In genomic region chr3:123383101-123384053, GRCh38 we compare ENCODE assay signal across 12 cellular contexts.
A peak's percentile ranks its signal among the peaks of the same experiment; 100 is the strongest.
DNase-seq lines count a peak whose midpoint lies in the region; ATAC-seq and TF ChIP-seq lines count a peak whose summit lies in the region.
"Had no signal": no experiment of that assay in that cellular context is flagged by ENCODE, and none has a peak within 500 bp of the region (broad histone marks: within the 10 kb centered on the region; RNA-seq: fewer than 3 reads in every experiment).

No MANE protein-coding gene starts in this region.

- in situ Hi-C loops in G401 (cut with HindIII; ENCODE audit: low sequenced_read_pairs) = no loop called here

- H3K36me3 ChIP-seq in HCT116 (ENCODE audit: control insufficient read depth in 1 of 2, insufficient read depth in 2 of 2, low read length in 2 of 2) = no peaks in the 10 kb centered on the region
- no peaks in the 10 kb centered on the region for H3K36me3 ChIP-seq in ascending aorta
- H3K36me3 ChIP-seq in right atrium auricular region = no peaks in the 10 kb centered on the region
- no peaks in the 10 kb centered on the region for H3K36me3 ChIP-seq in subcutaneous abdominal adipose tissue (ENCODE audit: control insufficient read depth in 5 of 5, insufficient read depth in 5 of 5, low read length in 5 of 5)

- H3K27ac ChIP-seq in HCT116 (ENCODE audit: low read depth, low read length) = no peak overlapping the region
- H3K27ac ChIP-seq in ascending aorta = peak overlapping the region; percentile 90 to 93
- H3K27ac ChIP-seq in right atrium auricular region = peak overlapping the region; percentile 91 to 92
- H3K27ac ChIP-seq in subcutaneous abdominal adipose tissue (ENCODE audit: low read depth, low read length) = peak overlapping the region; percentile 13
- H3K27ac ChIP-seq: foreskin keratinocyte had no signal

- no TSS peak for BruUV-seq in HCT116 (replicated peaks; lab: Mats Ljungman, UMichigan)

- TF ChIP-seq RAD21 in HCT116 (IDR thresholded peaks at IDR 0.05; ENCODE audit: low read depth) = no peak

- H3K4me1 ChIP-seq in HCT116 (ENCODE audit: control insufficient read depth in 1 of 2, insufficient read depth in 2 of 2, low read length in 2 of 2) = peaks cover 7 to 23% of the 10 kb centered on the region in 2 experiments
- peaks cover 16 to 58% of the 10 kb centered on the region in 2 donors for H3K4me1 ChIP-seq in ascending aorta
- peaks cover 0 to 87% of the 10 kb centered on the region in 2 donors for H3K4me1 ChIP-seq in right atrium auricular region
- peaks cover 0 to 63% (median 44%) of the 10 kb centered on the region in 5 donors for H3K4me1 ChIP-seq in subcutaneous abdominal adipose tissue (ENCODE audit: control insufficient read depth in 5 of 5, insufficient read depth in 5 of 5, low read length in 5 of 5)
- H3K4me1 ChIP-seq: foreskin keratinocyte had no signal

- no peak for TF ChIP-seq POLR2A in HCT116 (IDR thresholded peaks at IDR 0.05; ENCODE audit: borderline replicate concordance, extremely low read depth, insufficient read depth, insufficient read length)

- CTCF ChIA-PET in HCT116 (lab: Charles Lee) = no interaction called here

- TF ChIP-seq CTCF in HCT116 (IDR thresholded peaks at IDR 0.05 in 2 of 3, conservative IDR thresholded peaks at IDR 0.05 in 1 of 3; ENCODE audit: borderline replicate concordance in 1 of 3, insufficient read depth in 1 of 3, low read depth in 2 of 3, low read length in 2 of 3) = no peak
- TF ChIP-seq CTCF in ascending aorta (IDR thresholded peaks at IDR 0.05) = no peak
- no peak for TF ChIP-seq CTCF in right atrium auricular region (IDR thresholded peaks at IDR 0.05)

- H3K9ac ChIP-seq in HCT116 (ENCODE audit: low read length) (no peak overlapping the region), subcutaneous abdominal adipose tissue (ENCODE audit: low read length in 5 of 5) (no peak overlapping the region)

- DNase-seq in HCT116 (ENCODE audit: low read depth, low spot score) = no peak
- DNase-seq in ascending aorta (ENCODE audit: low spot score in 2 of 2) = peak in 1 of 2 donors; percentile 81
- DNase-seq in right atrium auricular region (ENCODE audit: low spot score) = no peak
- no peak for DNase-seq in HT-29 (ENCODE audit: low spot score)
- no peak for DNase-seq in G401 (ENCODE audit: low spot score)
- no peak for DNase-seq in effector CD4-positive, alpha-beta T cell
- DNase-seq in activated effector memory CD4-positive, alpha-beta T cell treated with anti-CD3 and anti-CD28 coated beads, Interleukin-2, amount 50 U/mL, for 16 hours = no peak
- DNase-seq: activated CD8-positive, alpha-beta T cell treated with anti-CD3 and anti-CD28 coated beads, Interleukin-2, amount 10 ng/mL, durations not matched to agents 7 days and 5 days; foreskin keratinocyte; NCI-H774; T-helper 2 cell had no signal

- POLR2A ChIA-PET in HCT116 (lab: Charles Lee) = no interaction called here

- H3K4me3 ChIP-seq in HCT116 (replicated peaks in 1 of 2; ENCODE audit: low read depth in 1 of 2, low read length in 2 of 2) (no peak overlapping the region), ascending aorta (peak overlapping the region in 1 of 2 donors; percentile 7), right atrium auricular region (no peak overlapping the region), subcutaneous abdominal adipose tissue (ENCODE audit: low read depth in 1 of 5, low read length in 5 of 5) (no peak overlapping the region)

- H3K4me2 ChIP-seq in HCT116 (ENCODE audit: low read length) = peak overlapping the region; percentile 14; the same call in 1 of the 2 replicates

- no peaks in the 10 kb centered on the region for H4K20me1 ChIP-seq in HCT116 (ENCODE audit: insufficient read depth)

- RAD21 ChIA-PET in HCT116 (lab: Charles Lee; ENCODE audit: low non-redundant PET in 1 of 2, low total read pairs in 2 of 2, uncharacterized antibody in 2 of 2, unreplicated experiment in 2 of 2) = no interaction called here

- H2AFZ ChIP-seq in HCT116 (ENCODE audit: low read depth, low read length, poor library complexity, severe bottlenecking) = no peak overlapping the region

- H3K27me3 ChIP-seq in HCT116 (ENCODE audit: insufficient read depth, low read length) (no peaks in the 10 kb centered on the region), ascending aorta (no peaks in the 10 kb centered on the region), right atrium auricular region (no peaks in the 10 kb centered on the region), subcutaneous abdominal adipose tissue (ENCODE audit: control insufficient read depth in 5 of 5, insufficient read depth in 4 of 5, low read length in 5 of 5) (no peaks in the 10 kb centered on the region)

- H3K9me3 ChIP-seq in HCT116 (ENCODE audit: control insufficient read depth in 1 of 2, insufficient read depth in 1 of 2, low read depth in 1 of 2, low read length in 2 of 2) (no peaks in the 10 kb centered on the region), ascending aorta (no peaks in the 10 kb centered on the region), right atrium auricular region (no peaks in the 10 kb centered on the region), subcutaneous abdominal adipose tissue (ENCODE audit: control insufficient read depth in 5 of 5, low read length in 5 of 5) (no peaks in the 10 kb centered on the region)

- H3K79me2 ChIP-seq in HCT116 (ENCODE audit: insufficient read depth, low read length) = no peaks in the 10 kb centered on the region

- intact Hi-C loops in HCT116 (cut with micrococcal nuclease) (no loop called here), ascending aorta (cut with DNase I) (loop anchor here (2.0 to 10.0 kb wide), 2 partner anchors 21 to 1671 kb away; partner anchors contain the start of gene HEG1)

- no peak; the same call in none of the 2 replicates for ATAC-seq in HCT116
- ATAC-seq: activated CD8-positive, alpha-beta T cell treated with anti-CD3 and anti-CD28 coated beads, Interleukin-2, amount 10 ng/mL, durations not matched to agents 7 days and 5 days; foreskin keratinocyte had no signal

- no peaks in the 10 kb centered on the region for H3K9me2 ChIP-seq in HCT116 (ENCODE audit: insufficient read depth)

TF ChIP-seq in HCT116, 20 proteins besides CTCF, POLR2A, EP300 and RAD21:
- TF ChIP-seq EZH2phosphoT487 (IDR thresholded peaks at IDR 0.05; ENCODE audit: borderline replicate concordance) = no peak
- TF ChIP-seq ZFX (IDR thresholded peaks at IDR 0.05) = no peak
- TF ChIP-seq TCF7L2 (IDR thresholded peaks at IDR 0.05; ENCODE audit: borderline replicate concordance, extremely low read depth, insufficient read depth, insufficient read length) = no peak
- TF ChIP-seq POLR2AphosphoS5 (IDR thresholded peaks at IDR 0.05; ENCODE audit: low read depth, low read length) = no peak
- no peak for TF ChIP-seq SIN3A (IDR thresholded peaks at IDR 0.05; ENCODE audit: low read depth)
- TF ChIP-seq ZNF274 (IDR thresholded peaks at IDR 0.05; ENCODE audit: low read depth, low read length) = no peak
- TF ChIP-seq SRF (IDR thresholded peaks at IDR 0.05; ENCODE audit: low read depth) = no peak
- no peak for TF ChIP-seq MAX (IDR thresholded peaks at IDR 0.05)
- no peak for TF ChIP-seq EZH2 (IDR thresholded peaks at IDR 0.05)
